Comparison of ENCODE assay signal across 8 cellular contexts in genomic region chrX:118347131-118347530, GRCh38. TPM values are rescaled to one million over a fixed set of nuclear protein-coding genes. Genes with fewer than 3 reads are reported as not detected.
DNase-seq lines count a peak whose midpoint lies in the region; ATAC-seq and TF ChIP-seq lines count a peak whose summit lies in the region.

No MANE protein-coding gene starts in this region.

- peak overlapping the region; percentile 90 for H3K4me3 ChIP-seq in BE2C (ENCODE audit: low read depth, low read length)
- H3K4me3 ChIP-seq in right atrium auricular region: peak overlapping the region; percentile 53 to 67
- H3K4me3 ChIP-seq in skeletal muscle tissue (ENCODE audit: low read length in 3 of 3): peak overlapping the region; percentile 72 to 85 (median 78)

- intact Hi-C loops in activated B cell treated with CpG ODN at 0.5 μM for 24 hours (cut with micrococcal nuclease): loop anchor here (2.0 to 5.0 kb wide), 4 partner anchors 45 to 1900 kb away; partner anchors contain the start of gene LONRF3

- H3K4me1 Mint-ChIP-seq in HFFc6 (ENCODE audit: low read depth) (peaks cover 36% of the 10 kb centered on the region), activated B cell treated with CpG ODN at 0.5 μM for 24 hours (peaks cover 45% of the 10 kb centered on the region)

- peak overlapping the region; percentile 98 for H3K4me3 Mint-ChIP-seq in HFFc6
- peak overlapping the region; percentile 98 for H3K4me3 Mint-ChIP-seq in activated B cell treated with CpG ODN at 0.5 μM for 24 hours

- CTCF ChIA-PET in activated B cell treated with CpG ODN at 0.5 μM for 24 hours (lab: Charles Lee): no interaction called here

- no peaks in the 10 kb centered on the region for H3K36me3 Mint-ChIP-seq in HFFc6 (ENCODE audit: low read depth)
- peaks cover 9% of the 10 kb centered on the region for H3K36me3 Mint-ChIP-seq in activated B cell treated with CpG ODN at 0.5 μM for 24 hours (ENCODE audit: low read depth)

- H3K4me1 ChIP-seq in BE2C: no peaks in the 10 kb centered on the region
- peaks cover 0 to 21% of the 10 kb centered on the region in 2 donors for H3K4me1 ChIP-seq in right atrium auricular region
- peaks cover 6 to 12% (median 7%) of the 10 kb centered on the region in 3 donors for H3K4me1 ChIP-seq in skeletal muscle tissue (ENCODE audit: control insufficient read depth in 3 of 3, insufficient read depth in 3 of 3, low read length in 3 of 3)

- POLR2A ChIA-PET in activated B cell treated with CpG ODN at 0.5 μM for 24 hours (lab: Charles Lee): interaction anchor here (0.6 kb wide), 1 partner anchor 1955 kb away, joined by 3 read pairs; no protein-coding TSS in a partner anchor

- H3K27ac Mint-ChIP-seq in HFFc6 (peak overlapping the region; percentile 94), activated B cell treated with CpG ODN at 0.5 μM for 24 hours (peak overlapping the region; percentile 97)

- H3K27me3 Mint-ChIP-seq in HFFc6 (ENCODE audit: insufficient read depth): no peaks in the 10 kb centered on the region
- H3K27me3 Mint-ChIP-seq in activated B cell treated with CpG ODN at 0.5 μM for 24 hours: no peaks in the 10 kb centered on the region

- H3K9me3 ChIP-seq in BE2C (no peaks in the 10 kb centered on the region), right atrium auricular region (no peaks in the 10 kb centered on the region), skeletal muscle tissue (ENCODE audit: control insufficient read depth in 3 of 3, low read length in 3 of 3) (no peaks in the 10 kb centered on the region)

- no peaks in the 10 kb centered on the region; the same call in 1 of the 2 replicates for H3K36me3 ChIP-seq in BE2C
- no peaks in the 10 kb centered on the region for H3K36me3 ChIP-seq in right atrium auricular region
- no peaks in the 10 kb centered on the region for H3K36me3 ChIP-seq in skeletal muscle tissue (ENCODE audit: control insufficient read depth in 3 of 3, insufficient read depth in 3 of 3, low read length in 3 of 3)

- TF ChIP-seq CTCF in BE2C (IDR thresholded peaks at IDR 0.05; ENCODE audit: low read depth, low read length): no peak
- no peak for TF ChIP-seq CTCF in HFFc6 (IDR thresholded peaks at IDR 0.05)
- no peak for TF ChIP-seq CTCF in activated B cell treated with CpG ODN at 0.5 μM for 24 hours (IDR thresholded peaks at IDR 0.05)
- no peak for TF ChIP-seq CTCF in right atrium auricular region (IDR thresholded peaks at IDR 0.05)

- DNase-seq in BE2C (no peak), HFFc6 (peak; percentile 57), activated B cell treated with CpG ODN at 0.5 μM for 24 hours (no peak), right atrium auricular region (ENCODE audit: low spot score) (no peak), epidermal melanocyte (ENCODE audit: insufficient read length, low spot score) (no peak)
- no peak for DNase-seq in stimulated activated CD4-positive, alpha-beta T cell treated with anti-CD3 and anti-CD28 coated beads, Interleukin-2, amount 100 ng/mL, for 48 hours

- ATAC-seq in activated B cell treated with CpG ODN at 0.5 μM for 24 hours (ENCODE audit: low read depth) (no peak), HG03469 (IDR thresholded peaks at IDR 0.05; ENCODE audit: unreplicated experiment) (no peak)

- H3K27me3 ChIP-seq in BE2C (no peaks in the 10 kb centered on the region), right atrium auricular region (no peaks in the 10 kb centered on the region), skeletal muscle tissue (ENCODE audit: control insufficient read depth in 3 of 3, insufficient read depth in 3 of 3, low read length in 3 of 3) (no peaks in the 10 kb centered on the region)

- peak overlapping the region; percentile 75 to 89 (median 87) for H3K9ac ChIP-seq in skeletal muscle tissue (ENCODE audit: low read depth in 1 of 3, low read length in 3 of 3)

- peak overlapping the region; percentile 88 to 95 for H3K27ac ChIP-seq in right atrium auricular region
- peak overlapping the region; percentile 88 for H3K27ac ChIP-seq in skeletal muscle tissue (ENCODE audit: low read depth, low read length)

- no peaks in the 10 kb centered on the region for H3K9me3 Mint-ChIP-seq in HFFc6
- H3K9me3 Mint-ChIP-seq in activated B cell treated with CpG ODN at 0.5 μM for 24 hours: no peaks in the 10 kb centered on the region

RNA-seq across cellular contexts. Expression of gene WDR44, which starts 1.2 kb away (rescaled TPM):
- polyA plus RNA-seq in BE2C (2012; ENCODE audit: insufficient read depth, insufficient read length, low read depth): 4.6 TPM
- total RNA-seq in HFFc6 (2021; fragmentation: NEBNext Ultra II Directional; extraction: Animal tissue kit (Norgen Biotek cat#: 25700)): 10 to 100 TPM; 20.4 to 25.8 (median 22.6) TPM
- 15.3 and 18.7 TPM in 2 replicates for total RNA-seq in activated B cell treated with CpG ODN at 0.5 μM for 24 hours
- 10 to 100 TPM; 13.9 to 14.7 TPM for total RNA-seq in right atrium auricular region
- total RNA-seq in skeletal muscle tissue: 50.1 TPM
